2 cellular contexts compared by ENCODE assay signal in the genomic region with DNA sequence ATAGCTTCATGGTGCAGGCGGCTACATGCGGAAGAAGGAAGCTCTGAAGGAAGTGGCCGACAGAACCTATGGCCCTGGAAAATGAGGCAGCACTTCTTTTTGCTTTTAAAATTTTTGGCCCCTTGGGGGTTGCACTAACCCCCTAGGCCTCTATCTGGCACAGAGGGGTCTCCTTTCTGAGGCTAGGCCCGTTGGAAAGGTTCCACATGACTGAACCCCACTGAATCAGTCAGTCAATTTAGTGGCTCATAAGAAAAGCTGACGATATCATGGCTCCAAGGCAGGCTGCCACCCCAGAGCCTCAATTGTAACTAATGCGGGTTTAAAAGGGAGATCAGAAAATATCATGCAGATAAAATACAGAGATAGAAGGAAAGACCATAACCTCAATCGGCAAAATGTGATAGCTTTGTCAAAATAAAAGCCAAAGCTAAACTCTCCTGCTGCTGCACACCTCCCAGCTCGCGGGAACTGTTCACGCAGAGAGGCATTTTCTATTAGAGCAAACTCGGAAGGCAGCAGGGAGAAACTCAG.
TF ChIP-seq lines count a peak whose summit lies in the region.

No MANE protein-coding gene starts in this region.

TF ChIP-seq in SK-N-SH, 30 proteins besides CTCF, POLR2A, EP300 and RAD21 (continued from another document):
- TF ChIP-seq, protein P1, sequence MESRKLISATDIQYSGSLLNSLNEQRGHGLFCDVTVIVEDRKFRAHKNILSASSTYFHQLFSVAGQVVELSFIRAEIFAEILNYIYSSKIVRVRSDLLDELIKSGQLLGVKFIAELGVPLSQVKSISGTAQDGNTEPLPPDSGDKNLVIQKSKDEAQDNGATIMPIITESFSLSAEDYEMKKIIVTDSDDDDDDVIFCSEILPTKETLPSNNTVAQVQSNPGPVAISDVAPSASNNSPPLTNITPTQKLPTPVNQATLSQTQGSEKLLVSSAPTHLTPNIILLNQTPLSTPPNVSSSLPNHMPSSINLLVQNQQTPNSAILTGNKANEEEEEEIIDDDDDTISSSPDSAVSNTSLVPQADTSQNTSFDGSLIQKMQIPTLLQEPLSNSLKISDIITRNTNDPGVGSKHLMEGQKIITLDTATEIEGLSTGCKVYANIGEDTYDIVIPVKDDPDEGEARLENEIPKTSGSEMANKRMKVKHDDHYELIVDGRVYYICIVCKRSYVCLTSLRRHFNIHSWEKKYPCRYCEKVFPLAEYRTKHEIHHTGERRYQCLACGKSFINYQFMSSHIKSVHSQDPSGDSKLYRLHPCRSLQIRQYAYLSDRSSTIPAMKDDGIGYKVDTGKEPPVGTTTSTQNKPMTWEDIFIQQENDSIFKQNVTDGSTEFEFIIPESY (IDR thresholded peaks at IDR 0.05; ENCODE audit: borderline replicate concordance, low read depth), result no peak
- TF ChIP-seq RXRA (IDR thresholded peaks at IDR 0.05; ENCODE audit: borderline replicate concordance, low read depth) (no peak), FOXJ3 (CRISPR knock-in tag; IDR thresholded peaks at IDR 0.05) (no peak), MXI1 (IDR thresholded peaks at IDR 0.05; ENCODE audit: low read depth, low read length) (no peak), EZH2phosphoT487 (IDR thresholded peaks at IDR 0.05; ENCODE audit: borderline replicate concordance, low read depth) (no peak), GABPA (IDR thresholded peaks at IDR 0.05; ENCODE audit: low read depth) (no peak), USF1 (IDR thresholded peaks at IDR 0.05; ENCODE audit: borderline replicate concordance, low read depth) (no peak), MAX (IDR thresholded peaks at IDR 0.05; ENCODE audit: low read depth) (no peak)
- TF ChIP-seq, protein P2, sequence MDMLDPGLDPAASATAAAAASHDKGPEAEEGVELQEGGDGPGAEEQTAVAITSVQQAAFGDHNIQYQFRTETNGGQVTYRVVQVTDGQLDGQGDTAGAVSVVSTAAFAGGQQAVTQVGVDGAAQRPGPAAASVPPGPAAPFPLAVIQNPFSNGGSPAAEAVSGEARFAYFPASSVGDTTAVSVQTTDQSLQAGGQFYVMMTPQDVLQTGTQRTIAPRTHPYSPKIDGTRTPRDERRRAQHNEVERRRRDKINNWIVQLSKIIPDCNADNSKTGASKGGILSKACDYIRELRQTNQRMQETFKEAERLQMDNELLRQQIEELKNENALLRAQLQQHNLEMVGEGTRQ (IDR thresholded peaks at IDR 0.05; ENCODE audit: borderline replicate concordance, low read depth, low read length), result no peak

TF ChIP-seq in SK-N-SH treated with all-trans-retinoic acid at 6 μM for 48 hours, 23 proteins besides CTCF, POLR2A, EP300 and RAD21 (continued from another document):
- TF ChIP-seq TSHZ2 (CRISPR knock-in tag; IDR thresholded peaks at IDR 0.05), result no peak
TF ChIP-seq in SK-N-SH treated with all-trans-retinoic acid at 6 μM for 48 hours: peak in this region for 0.
